In the genomic region with DNA sequence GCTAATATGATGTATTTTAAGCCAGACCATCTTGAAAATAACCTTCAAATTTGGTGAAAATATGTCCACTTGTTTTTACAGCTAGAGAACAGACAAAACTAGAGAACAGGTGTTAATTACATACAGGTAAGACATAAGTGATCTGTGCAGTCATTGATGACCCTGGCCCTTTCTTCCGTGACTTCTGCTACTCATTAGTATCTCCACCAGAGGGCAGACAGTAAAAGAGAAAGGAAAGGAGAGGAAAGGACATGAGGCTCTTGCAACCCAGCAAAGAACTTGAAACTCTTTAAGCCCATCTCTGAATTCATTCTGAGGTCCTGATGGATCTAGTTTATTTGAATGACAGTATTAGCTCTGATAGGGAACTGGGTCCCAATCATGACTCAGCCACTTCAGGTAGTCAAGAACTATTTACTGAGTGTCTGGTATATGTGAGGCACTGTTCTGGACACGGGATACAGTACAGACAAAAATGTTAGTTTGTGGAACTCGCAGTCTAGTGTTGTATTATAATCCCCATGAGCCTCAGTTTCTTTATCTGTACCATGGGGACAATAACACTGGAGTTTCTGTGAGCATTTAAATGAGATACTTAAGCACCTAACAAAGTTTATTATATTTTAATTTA, we compare ENCODE assay signal across 9 cellular contexts.
DNase-seq lines count a peak whose midpoint lies in the region; ATAC-seq and TF ChIP-seq lines count a peak whose summit lies in the region.
"Had no signal": no experiment of that assay in that cellular context is flagged by ENCODE, and none has a peak within 500 bp of the region (broad histone marks: within the 10 kb centered on the region; RNA-seq: fewer than 3 reads in every experiment).

No MANE protein-coding gene starts in this region.

- peak; percentile 72 for ATAC-seq in activated CD8-positive, alpha-beta memory T cell treated with anti-CD3 and anti-CD28 coated beads, Interleukin-2, amount 10 ng/mL, durations not matched to agents 7 days and 5 days
- ATAC-seq in GM21423 (IDR thresholded peaks at IDR 0.05; ENCODE audit: unreplicated experiment) (peak; percentile 74), aorta (ENCODE audit: low FRiP score) (no peak)
- peak; percentile 67 for ATAC-seq in central memory CD8-positive, alpha-beta T cell (replicated peaks; ENCODE audit: extremely low read depth, poor library complexity, severe bottlenecking)

- H3K4me3 ChIP-seq in OCI-LY1 (ENCODE audit: low read depth, low read length, poor library complexity, severe bottlenecking) = no peak overlapping the region
- H3K4me3 ChIP-seq in aorta (ENCODE audit: low read length in 2 of 2) = no peak overlapping the region

- peaks cover 37% of the 10 kb centered on the region for H3K4me1 Mint-ChIP-seq in activated CD8-positive, alpha-beta memory T cell treated with anti-CD3 and anti-CD28 coated beads, Interleukin-2, amount 10 ng/mL, durations not matched to agents 7 days and 5 days
- peaks cover 42% of the 10 kb centered on the region for H3K4me1 Mint-ChIP-seq in central memory CD8-positive, alpha-beta T cell
- peaks cover 30% of the 10 kb centered on the region for H3K4me1 Mint-ChIP-seq in nephron

- H3K27ac ChIP-seq in OCI-LY1 (ENCODE audit: low read depth, low read length, poor library complexity, severe bottlenecking) (no peak overlapping the region), aorta (ENCODE audit: low read depth in 1 of 2, low read length in 2 of 2) (no peak overlapping the region)

- H3K9ac ChIP-seq in OCI-LY1 (ENCODE audit: low read length) = no peak overlapping the region

- H3K79me2 ChIP-seq in OCI-LY1 (ENCODE audit: insufficient read depth, low read length) = no peaks in the 10 kb centered on the region

- H3K27ac Mint-ChIP-seq in activated CD8-positive, alpha-beta memory T cell treated with anti-CD3 and anti-CD28 coated beads, Interleukin-2, amount 10 ng/mL, durations not matched to agents 7 days and 5 days = no peak overlapping the region
- H3K27ac Mint-ChIP-seq in central memory CD8-positive, alpha-beta T cell (ENCODE audit: low read depth) = no peak overlapping the region
- H3K27ac Mint-ChIP-seq in nephron = no peak overlapping the region
- H3K27ac Mint-ChIP-seq: stimulated activated naive CD8-positive, alpha-beta T cell treated with anti-CD3 and anti-CD28 coated beads, Interleukin-15, Interleukin-2, amounts not matched to agents 100 ng/mL and 50 ng/mL, for 24 hours had no signal

- no peaks in the 10 kb centered on the region for H3K9me3 Mint-ChIP-seq in activated CD8-positive, alpha-beta memory T cell treated with anti-CD3 and anti-CD28 coated beads, Interleukin-2, amount 10 ng/mL, durations not matched to agents 7 days and 5 days (ENCODE audit: low read depth)
- H3K9me3 Mint-ChIP-seq in central memory CD8-positive, alpha-beta T cell = no peaks in the 10 kb centered on the region
- H3K9me3 Mint-ChIP-seq in nephron = peaks cover 2% of the 10 kb centered on the region
- H3K9me3 Mint-ChIP-seq: stimulated activated naive CD8-positive, alpha-beta T cell treated with anti-CD3 and anti-CD28 coated beads, Interleukin-15, Interleukin-2, amounts not matched to agents 100 ng/mL and 50 ng/mL, for 24 hours had no signal

- H3K27me3 ChIP-seq in OCI-LY1 (ENCODE audit: insufficient read depth, low read length) (no peaks in the 10 kb centered on the region), aorta (ENCODE audit: control insufficient read depth in 1 of 2, insufficient read depth in 2 of 2, low read length in 1 of 2) (no peaks in the 10 kb centered on the region)

- no peak overlapping the region for H3K4me3 Mint-ChIP-seq in activated CD8-positive, alpha-beta memory T cell treated with anti-CD3 and anti-CD28 coated beads, Interleukin-2, amount 10 ng/mL, durations not matched to agents 7 days and 5 days
- no peak overlapping the region for H3K4me3 Mint-ChIP-seq in central memory CD8-positive, alpha-beta T cell
- H3K4me3 Mint-ChIP-seq in nephron = no peak overlapping the region
- H3K4me3 Mint-ChIP-seq: stimulated activated naive CD8-positive, alpha-beta T cell treated with anti-CD3 and anti-CD28 coated beads, Interleukin-15, Interleukin-2, amounts not matched to agents 100 ng/mL and 50 ng/mL, for 24 hours had no signal

- TF ChIP-seq CTCF in OCI-LY1 (IDR thresholded peaks at IDR 0.05; ENCODE audit: low read length) = peak; percentile 49
- TF ChIP-seq CTCF in nephron (IDR thresholded peaks at IDR 0.05; ENCODE audit: unreplicated experiment in 3 of 3) = peak; percentile 37 to 58 (median 43)

- H4K20me1 ChIP-seq in OCI-LY1 (ENCODE audit: insufficient read depth, low read length) = no peaks in the 10 kb centered on the region

- H3K9me3 ChIP-seq in OCI-LY1 (ENCODE audit: low read length) (no peaks in the 10 kb centered on the region), aorta (ENCODE audit: control insufficient read depth, low read length) (no peaks in the 10 kb centered on the region)

- H3K4me2 ChIP-seq in OCI-LY1 (ENCODE audit: low read length) = no peak overlapping the region

- DNase-seq in activated CD8-positive, alpha-beta memory T cell treated with anti-CD3 and anti-CD28 coated beads, Interleukin-2, amount 10 ng/mL, durations not matched to agents 7 days and 5 days = peak; percentile 44
- no peak for DNase-seq in activated CD8-positive, alpha-beta memory T cell treated with anti-CD3 and anti-CD28 coated beads, Interleukin-2, amount 50 U/mL, for 4 hours
- peak; percentile 43 for DNase-seq in HT1080 (ENCODE audit: low read depth)
- DNase-seq in central memory CD8-positive, alpha-beta T cell (ENCODE audit: low spot score in 2 of 2) = peak in 1 of 2 donors; percentile 12
- DNase-seq in aorta = no peak

- intact Hi-C loops in aorta (cut with DNase I) = no loop called here

- no peak overlapping the region for H2AFZ ChIP-seq in OCI-LY1 (ENCODE audit: low read length)

- H3K9me2 ChIP-seq in OCI-LY1 (ENCODE audit: low read depth, low read length) = no peaks in the 10 kb centered on the region

- H3K4me1 ChIP-seq in OCI-LY1 (ENCODE audit: insufficient read depth, low read length, severe bottlenecking) (no peaks in the 10 kb centered on the region), aorta (ENCODE audit: control insufficient read depth in 1 of 2, insufficient read depth in 2 of 2, low read length in 2 of 2) (no peaks in the 10 kb centered on the region)

- peaks cover 3% of the 10 kb centered on the region for H3K27me3 Mint-ChIP-seq in activated CD8-positive, alpha-beta memory T cell treated with anti-CD3 and anti-CD28 coated beads, Interleukin-2, amount 10 ng/mL, durations not matched to agents 7 days and 5 days
- H3K27me3 Mint-ChIP-seq in central memory CD8-positive, alpha-beta T cell = no peaks in the 10 kb centered on the region
- H3K27me3 Mint-ChIP-seq in nephron (ENCODE audit: low read depth) = no peaks in the 10 kb centered on the region
- H3K27me3 Mint-ChIP-seq: stimulated activated naive CD8-positive, alpha-beta T cell treated with anti-CD3 and anti-CD28 coated beads, Interleukin-15, Interleukin-2, amounts not matched to agents 100 ng/mL and 50 ng/mL, for 24 hours had no signal

- WGBS in aorta, 2 donors = 55 to 66% methylated on average over 3 of the region's 3 CpGs

- no peaks in the 10 kb centered on the region for H3K36me3 ChIP-seq in OCI-LY1 (ENCODE audit: insufficient read depth, low read length)
- no peaks in the 10 kb centered on the region for H3K36me3 ChIP-seq in aorta (ENCODE audit: control insufficient read depth in 1 of 2, insufficient read depth in 2 of 2, low read length in 1 of 2)

- no peaks in the 10 kb centered on the region for H3F3A ChIP-seq in OCI-LY1 (ENCODE audit: insufficient read depth, low read length)

- no peaks in the 10 kb centered on the region for H3K36me3 Mint-ChIP-seq in activated CD8-positive, alpha-beta memory T cell treated with anti-CD3 and anti-CD28 coated beads, Interleukin-2, amount 10 ng/mL, durations not matched to agents 7 days and 5 days
- peaks cover 3% of the 10 kb centered on the region for H3K36me3 Mint-ChIP-seq in central memory CD8-positive, alpha-beta T cell (ENCODE audit: insufficient read depth)
- H3K36me3 Mint-ChIP-seq in nephron (ENCODE audit: low read depth) = no peaks in the 10 kb centered on the region

- CTCF ChIA-PET in activated CD8-positive, alpha-beta memory T cell treated with anti-CD3 and anti-CD28 coated beads, Interleukin-2, amount 10 ng/mL, durations not matched to agents 7 days and 5 days (lab: Charles Lee) = interaction anchor here (0.9 to 1.2 kb wide), 4 partner anchors 13 to 195 kb away, joined by 3 to 4 read pairs (median 3); a partner anchor contains a TSS

Comparison
In these comparisons a context has a peak if more than half of its experiments do, and no peak if none do; other contexts are left out.
1. DNase-seq: peak in activated CD8-positive, alpha-beta memory T cell treated with anti-CD3 and anti-CD28 coated beads, Interleukin-2, amount 10 ng/mL, durations not matched to agents 7 days and 5 days (single experiment) and HT1080 (single experiment); none in activated CD8-positive, alpha-beta memory T cell treated with anti-CD3 and anti-CD28 coated beads, Interleukin-2, amount 50 U/mL, for 4 hours (single experiment) and aorta (0 of 2).